9 cellular contexts compared by ENCODE assay signal in the genomic region with DNA sequence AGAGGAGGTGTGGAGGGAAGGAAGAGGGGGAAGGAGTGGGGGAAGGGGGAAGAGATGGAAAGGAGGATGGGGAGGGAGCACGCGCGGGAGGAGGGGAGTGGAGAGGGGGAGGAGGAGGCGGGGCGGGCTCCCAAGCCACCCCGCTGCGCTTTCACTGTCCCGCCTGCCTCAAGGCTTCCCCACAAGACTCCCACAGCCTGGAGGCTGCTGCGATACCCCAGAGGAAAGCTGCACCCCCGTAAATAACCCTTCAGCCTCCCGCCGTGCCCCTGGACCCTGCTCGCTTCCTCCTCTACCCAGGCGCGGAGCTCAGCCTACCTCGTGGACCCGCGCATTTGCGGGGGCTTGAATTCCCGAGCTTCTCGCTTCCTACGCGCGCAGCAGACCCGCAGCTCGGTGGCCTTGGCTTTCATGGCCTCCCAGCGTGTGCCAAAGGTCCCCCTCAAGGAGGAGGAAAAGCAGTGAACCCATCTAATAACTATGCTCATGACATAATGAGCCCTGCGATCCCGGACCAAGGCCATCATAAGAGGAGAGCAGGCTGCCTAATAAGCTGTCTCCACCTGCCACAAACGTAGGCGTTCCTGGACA. TPM values are rescaled to one million over a fixed set of nuclear protein-coding genes. Genes with fewer than 3 reads are reported as not detected.
DNase-seq lines count a peak whose midpoint lies in the region; ATAC-seq and TF ChIP-seq lines count a peak whose summit lies in the region.
"Had no signal": no experiment of that assay in that cellular context is flagged by ENCODE, and none has a peak within 500 bp of the region (broad histone marks: within the 10 kb centered on the region; RNA-seq: fewer than 3 reads in every experiment).

A gene (minus strand): TSS at position 547 of the 591 bp plus-strand sequence. CDS start 23 bp downstream, at position 524.

- no peak within 1 kb of the TSS for H3K27ac Mint-ChIP-seq in endodermal cell
- H3K27ac Mint-ChIP-seq in memory B cell, result no peak within 1 kb of the TSS

- peak; percentile 47 for ATAC-seq in GM21528 (IDR thresholded peaks at IDR 0.05; ENCODE audit: low FRiP score, unreplicated experiment)
- ATAC-seq in memory B cell (ENCODE audit: low read depth), result peak; percentile 58
- no peak for ATAC-seq in HG03135 (IDR thresholded peaks at IDR 0.05; ENCODE audit: unreplicated experiment)
- ATAC-seq in GM21515 (IDR thresholded peaks at IDR 0.05; ENCODE audit: unreplicated experiment), result no peak

- no peak within 1 kb of the TSS for H3K9ac ChIP-seq in endodermal cell (ENCODE audit: extremely low read depth, low read length, poor library complexity, severe bottlenecking)

- H3K36me3 Mint-ChIP-seq in endodermal cell (ENCODE audit: low read depth) (no peaks in the 10 kb centered on the region), memory B cell (no peaks in the 10 kb centered on the region)

- TF ChIP-seq CTCF in VCaP (conservative IDR thresholded peaks at IDR 0.05) (no peak), endodermal cell (conservative IDR thresholded peaks at IDR 0.05) (no peak)

- H3K27ac ChIP-seq in VCaP (peak within 1 kb of the TSS; percentile 44; the same call in 1 of the 2 replicates), endodermal cell (ENCODE audit: low read depth, low read length) (peak within 1 kb of the TSS; percentile 97)

- DNase-seq in AG20443 (ENCODE audit: low spot score) (peak; percentile 34), endodermal cell (peak; percentile 80), memory B cell (ENCODE audit: low spot score in 2 of 2) (no peak), superior temporal gyrus (ENCODE audit: extremely low spot score) (peak; percentile 64)

- H3K9me3 ChIP-seq in endodermal cell (ENCODE audit: control insufficient read depth, low read length), result no peaks in the 10 kb centered on the region

- peak within 1 kb of the TSS; percentile 70 for H3K4me3 Mint-ChIP-seq in endodermal cell
- peak within 1 kb of the TSS; percentile 86 for H3K4me3 Mint-ChIP-seq in memory B cell

- H3K36me3 ChIP-seq in endodermal cell (ENCODE audit: control insufficient read depth, insufficient read depth, low read length), result no peaks in the 10 kb centered on the region

- H3K27me3 Mint-ChIP-seq in endodermal cell (ENCODE audit: insufficient read depth) (peaks cover 27% of the 10 kb centered on the region), memory B cell (peaks cover 19% of the 10 kb centered on the region)

- H3K9me3 Mint-ChIP-seq in endodermal cell, result no peaks in the 10 kb centered on the region
- H3K9me3 Mint-ChIP-seq in memory B cell, result peaks cover 2% of the 10 kb centered on the region

- H3K27me3 ChIP-seq in endodermal cell (ENCODE audit: control insufficient read depth, insufficient read depth, low read length, poor library complexity, severe bottlenecking), result peaks cover 27% of the 10 kb centered on the region

- peak within 1 kb of the TSS; percentile 80 for H3K4me3 ChIP-seq in endodermal cell (ENCODE audit: low read length)

- H3K4me1 ChIP-seq in endodermal cell (ENCODE audit: control insufficient read depth, insufficient read depth, low read length), result no peaks in the 10 kb centered on the region

- peaks cover 18% of the 10 kb centered on the region for H3K4me1 Mint-ChIP-seq in endodermal cell
- H3K4me1 Mint-ChIP-seq in memory B cell, result peaks cover 12% of the 10 kb centered on the region

- WGBS in endodermal cell (ENCODE audit: insufficient coverage in 1 of 2, insufficient read length in 1 of 2), 2 experiments, result 1 to 3% methylated on average over 15 to 30 of the region's 31 CpGs

RNA-seq across cellular contexts. Expression of the gene that starts here (rescaled TPM):
- not detected for total RNA-seq in endodermal cell
- polyA plus RNA-seq in endodermal cell (2013, experiment 1 of 2), result 0.28 TPM
- 0.79 TPM for polyA plus RNA-seq in endodermal cell (2013, experiment 2 of 2)
- total RNA-seq: myocyte had no signal

Comparison
In these comparisons a context has a peak if more than half of its experiments do, and no peak if none do; other contexts are left out.
1. Peak in DNase-seq, H3K4me3 ChIP-seq and H3K27ac ChIP-seq in endodermal cell; RNA of the gene not detected or under 1 TPM.
2. DNase-seq: peak in AG20443 (single experiment) and superior temporal gyrus (single experiment); none in memory B cell (0 of 2).
3. ATAC-seq: peak in GM21528 (single experiment) and memory B cell (single experiment); none in HG03135 (single experiment) and GM21515 (single experiment).